27 cellular contexts compared by ENCODE assay signal in genomic region chr2:223386984-223387383, GRCh38.
"Had no signal": no experiment of that assay in that cellular context is flagged by ENCODE, and none has a peak within 500 bp of the region (broad histone marks: within the 10 kb centered on the region; RNA-seq: fewer than 3 reads in every experiment).

No MANE protein-coding gene starts in this region.

- ATAC-seq: effector memory CD8-positive, alpha-beta T cell; esophagus mucosa; foreskin keratinocyte; gastrocnemius medialis; gastroesophageal sphincter; heart left ventricle; heart right ventricle had no signal

- DNase-seq: colonic mucosa; cortex of kidney; dermis blood vessel endothelial cell; dorsolateral prefrontal cortex; effector CD4-positive, alpha-beta T cell; effector CD8-positive, alpha-beta T cell; effector memory CD4-positive, alpha-beta T cell; effector memory CD8-positive, alpha-beta T cell; endodermal cell; erythroblast; esophagus squamous epithelium; foreskin fibroblast; foreskin keratinocyte; foreskin melanocyte; gastrocnemius medialis; glutamatergic neuron; head of caudate nucleus; heart left ventricle; heart right ventricle had no signal

- H3K36me3 ChIP-seq: colonic mucosa, esophagus muscularis mucosa, esophagus squamous epithelium, gastrocnemius medialis, gastroesophageal sphincter, heart left ventricle, heart right ventricle had no signal

- H3K27me3 ChIP-seq: colonic mucosa, dorsolateral prefrontal cortex, esophagus muscularis mucosa, esophagus squamous epithelium, foreskin keratinocyte, gastrocnemius medialis, gastroesophageal sphincter, heart left ventricle, heart right ventricle had no signal

- H3K4me1 ChIP-seq: colonic mucosa, esophagus muscularis mucosa, esophagus squamous epithelium, foreskin keratinocyte, gastrocnemius medialis, gastroesophageal sphincter, heart left ventricle, heart right ventricle had no signal

- H3K27ac ChIP-seq: colonic mucosa, coronary artery, dorsolateral prefrontal cortex, epithelial cell of prostate, esophagus muscularis mucosa, esophagus squamous epithelium, foreskin keratinocyte, gastrocnemius medialis, gastroesophageal sphincter, heart left ventricle, heart right ventricle had no signal

- FAIRE-seq: endometrium, endothelial cell of umbilical vein, frontal cortex had no signal

- H3K4me3 ChIP-seq: colonic mucosa, coronary artery, dorsolateral prefrontal cortex, esophagus muscularis mucosa, esophagus squamous epithelium, gastrocnemius medialis, gastroesophageal sphincter, heart left ventricle, heart right ventricle had no signal

- H3K9me3 ChIP-seq: colonic mucosa, esophagus muscularis mucosa, esophagus squamous epithelium, gastrocnemius medialis, gastroesophageal sphincter, heart left ventricle had no signal
